ENCODE assay signal across 2 cellular contexts in the genomic region with DNA sequence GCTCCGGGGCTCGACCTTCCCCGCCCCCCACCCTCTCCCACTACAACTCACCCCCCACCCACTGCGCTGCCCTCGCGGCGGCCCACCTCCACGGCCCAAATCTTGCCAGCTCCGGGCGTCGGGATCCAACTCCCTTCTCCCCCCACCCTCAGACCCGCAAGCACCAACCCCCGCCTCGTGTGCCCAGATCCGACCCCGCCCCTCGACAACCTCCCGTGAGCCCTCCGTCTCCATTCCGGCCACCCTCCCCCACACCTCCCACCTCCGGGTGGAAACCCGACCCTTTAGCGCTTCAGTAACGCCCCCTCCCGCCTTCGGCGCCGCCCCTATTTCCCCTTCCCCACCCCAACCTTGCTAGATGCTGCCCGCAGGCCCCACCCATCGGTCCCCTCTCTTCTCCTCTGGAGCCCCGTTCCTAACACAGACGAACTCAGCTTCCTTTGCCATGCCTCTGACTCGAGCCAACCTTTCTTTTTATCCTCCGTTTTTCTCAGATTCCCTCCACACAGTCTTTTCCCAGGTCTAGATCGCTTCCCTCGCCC.
TF ChIP-seq lines count a peak whose summit lies in the region.

No MANE protein-coding gene starts in this region.

TF ChIP-seq in IMR-90, 13 proteins besides CTCF, POLR2A, EP300 and RAD21:
- no peak for TF ChIP-seq CHD1 (IDR thresholded peaks at IDR 0.05; ENCODE audit: low read depth, low read length)
- TF ChIP-seq, protein P1, sequence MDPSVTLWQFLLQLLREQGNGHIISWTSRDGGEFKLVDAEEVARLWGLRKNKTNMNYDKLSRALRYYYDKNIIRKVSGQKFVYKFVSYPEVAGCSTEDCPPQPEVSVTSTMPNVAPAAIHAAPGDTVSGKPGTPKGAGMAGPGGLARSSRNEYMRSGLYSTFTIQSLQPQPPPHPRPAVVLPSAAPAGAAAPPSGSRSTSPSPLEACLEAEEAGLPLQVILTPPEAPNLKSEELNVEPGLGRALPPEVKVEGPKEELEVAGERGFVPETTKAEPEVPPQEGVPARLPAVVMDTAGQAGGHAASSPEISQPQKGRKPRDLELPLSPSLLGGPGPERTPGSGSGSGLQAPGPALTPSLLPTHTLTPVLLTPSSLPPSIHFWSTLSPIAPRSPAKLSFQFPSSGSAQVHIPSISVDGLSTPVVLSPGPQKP (IDR thresholded peaks at IDR 0.05; ENCODE audit: borderline replicate concordance, low read depth, low read length): no peak

TF ChIP-seq in PFSK-1, 5 proteins besides CTCF, POLR2A, EP300 and RAD21:
- peak; percentile 11 for TF ChIP-seq FOXP2 (optimal IDR thresholded peaks at IDR 0.05; ENCODE audit: borderline replicate concordance, extremely low read depth, extremely low read length, insufficient read depth)
- no peak; the same call in 1 of the 2 replicates for TF ChIP-seq SIN3A (IDR thresholded peaks at IDR 0.05; ENCODE audit: borderline replicate concordance, insufficient read depth, low read length)
- TF ChIP-seq TAF1 (IDR thresholded peaks at IDR 0.05; ENCODE audit: borderline replicate concordance, insufficient read depth, low read length): peak; percentile 27; the same call in 1 of the 2 replicates
- peak; percentile 14; the same call in 1 of the 2 replicates for TF ChIP-seq POLR2AphosphoS5 (IDR thresholded peaks at IDR 0.05; ENCODE audit: low read depth, low read length)
- TF ChIP-seq, protein P2, sequence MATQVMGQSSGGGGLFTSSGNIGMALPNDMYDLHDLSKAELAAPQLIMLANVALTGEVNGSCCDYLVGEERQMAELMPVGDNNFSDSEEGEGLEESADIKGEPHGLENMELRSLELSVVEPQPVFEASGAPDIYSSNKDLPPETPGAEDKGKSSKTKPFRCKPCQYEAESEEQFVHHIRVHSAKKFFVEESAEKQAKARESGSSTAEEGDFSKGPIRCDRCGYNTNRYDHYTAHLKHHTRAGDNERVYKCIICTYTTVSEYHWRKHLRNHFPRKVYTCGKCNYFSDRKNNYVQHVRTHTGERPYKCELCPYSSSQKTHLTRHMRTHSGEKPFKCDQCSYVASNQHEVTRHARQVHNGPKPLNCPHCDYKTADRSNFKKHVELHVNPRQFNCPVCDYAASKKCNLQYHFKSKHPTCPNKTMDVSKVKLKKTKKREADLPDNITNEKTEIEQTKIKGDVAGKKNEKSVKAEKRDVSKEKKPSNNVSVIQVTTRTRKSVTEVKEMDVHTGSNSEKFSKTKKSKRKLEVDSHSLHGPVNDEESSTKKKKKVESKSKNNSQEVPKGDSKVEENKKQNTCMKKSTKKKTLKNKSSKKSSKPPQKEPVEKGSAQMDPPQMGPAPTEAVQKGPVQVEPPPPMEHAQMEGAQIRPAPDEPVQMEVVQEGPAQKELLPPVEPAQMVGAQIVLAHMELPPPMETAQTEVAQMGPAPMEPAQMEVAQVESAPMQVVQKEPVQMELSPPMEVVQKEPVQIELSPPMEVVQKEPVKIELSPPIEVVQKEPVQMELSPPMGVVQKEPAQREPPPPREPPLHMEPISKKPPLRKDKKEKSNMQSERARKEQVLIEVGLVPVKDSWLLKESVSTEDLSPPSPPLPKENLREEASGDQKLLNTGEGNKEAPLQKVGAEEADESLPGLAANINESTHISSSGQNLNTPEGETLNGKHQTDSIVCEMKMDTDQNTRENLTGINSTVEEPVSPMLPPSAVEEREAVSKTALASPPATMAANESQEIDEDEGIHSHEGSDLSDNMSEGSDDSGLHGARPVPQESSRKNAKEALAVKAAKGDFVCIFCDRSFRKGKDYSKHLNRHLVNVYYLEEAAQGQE (IDR thresholded peaks at IDR 0.05; ENCODE audit: insufficient read depth in 1 of 2, low read depth in 2 of 2, low read length in 2 of 2): no peak
